29 cellular contexts compared by ENCODE assay signal in the genomic region with DNA sequence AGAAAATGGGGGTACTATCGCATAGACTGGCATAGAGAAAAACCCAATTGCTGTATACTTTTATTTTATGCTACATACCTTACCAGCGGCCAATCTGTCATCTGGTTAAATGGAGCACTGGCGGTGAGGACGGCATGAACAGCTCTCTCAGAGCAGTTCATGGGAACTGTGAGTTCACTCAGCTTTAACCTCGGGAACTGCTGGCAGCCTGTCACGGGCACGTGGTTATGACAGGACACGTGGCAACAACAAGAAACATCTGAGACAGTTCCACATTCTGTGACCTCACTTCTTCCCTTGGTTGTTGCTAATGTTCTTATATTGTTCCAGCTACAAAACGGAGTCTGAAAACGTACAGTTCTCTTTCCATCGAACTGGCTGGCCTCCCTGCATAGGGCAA.
"Had no signal": no experiment of that assay in that cellular context is flagged by ENCODE, and none has a peak within 500 bp of the region (broad histone marks: within the 10 kb centered on the region; RNA-seq: fewer than 3 reads in every experiment).

No MANE protein-coding gene starts in this region.

- DNase-seq: activated CD4-positive, alpha-beta memory T cell treated with anti-CD3 and anti-CD28 coated beads for 36 hours; activated CD4-positive, alpha-beta T cell treated with anti-CD3 and anti-CD28 coated beads, Interleukin-2, amount 10 ng/mL, durations not matched to agents 24 days and 14 days; activated CD4-positive, CD25-positive, alpha-beta regulatory T cell treated with anti-CD3 and anti-CD28 coated beads, Interleukin-2, amount 50 U/mL, for 72 hours; activated CD8-positive, alpha-beta memory T cell treated with anti-CD3 and anti-CD28 coated beads, Interleukin-2, amount 50 U/mL, for 4 hours; activated gamma-delta T cell; activated naive CD4-positive, alpha-beta T cell treated with anti-CD3 and anti-CD28 coated beads, Interleukin-2, amount 10 ng/mL, durations not matched to agents 7 days and 5 days; activated naive CD8-positive, alpha-beta T cell treated with anti-CD3 and anti-CD28 coated beads, Interleukin-2, amount 10 ng/mL, durations not matched to agents 7 days and 5 days; activated T-cell treated with anti-CD3 and anti-CD28 coated beads, Interleukin-2, amount 50 U/mL, for 1 hour; hypothalamus; immature natural killer cell; kidney; naive B cell; pancreas; retina; stimulated activated CD4-positive, alpha-beta T cell treated with anti-CD3 and anti-CD28 coated beads, Interleukin-15, amount 100 ng/mL, for 24 hours; stimulated activated CD4-positive, alpha-beta T cell treated with anti-CD3 and anti-CD28 coated beads, Interleukin-2, amount 100 ng/mL, for 24 hours; stimulated activated naive CD4-positive, alpha-beta T cell; T-helper 2 cell; tibial artery had no signal

- H3K4me1 ChIP-seq: ascending aorta, gastroesophageal sphincter, prostate gland, suprapubic skin, tibial artery had no signal

- H3K36me3 ChIP-seq: ascending aorta, cardiac muscle cell, gastroesophageal sphincter, pancreas, prostate gland, suprapubic skin, tibial artery had no signal

- H3K27me3 Mint-ChIP-seq: activated CD4-positive, alpha-beta T cell treated with anti-CD3 and anti-CD28 coated beads, Interleukin-2, amount 10 ng/mL, durations not matched to agents 24 days and 14 days; brain had no signal

- H3K36me3 Mint-ChIP-seq: activated CD4-positive, alpha-beta memory T cell treated with anti-CD3 and anti-CD28 coated beads for 36 hours; activated naive CD4-positive, alpha-beta T cell treated with anti-CD3 and anti-CD28 coated beads, Interleukin-2, amount 10 ng/mL, durations not matched to agents 7 days and 5 days; activated naive CD8-positive, alpha-beta T cell treated with anti-CD3 and anti-CD28 coated beads, Interleukin-2, amount 10 ng/mL, durations not matched to agents 7 days and 5 days; immature natural killer cell; mesothelial cell of epicardium; naive B cell had no signal

- H3K9me3 Mint-ChIP-seq: activated CD4-positive, alpha-beta memory T cell treated with anti-CD3 and anti-CD28 coated beads for 36 hours; activated CD4-positive, alpha-beta T cell treated with anti-CD3 and anti-CD28 coated beads, Interleukin-2, amount 10 ng/mL, durations not matched to agents 24 days and 14 days; activated naive CD4-positive, alpha-beta T cell treated with anti-CD3 and anti-CD28 coated beads, Interleukin-2, amount 10 ng/mL, durations not matched to agents 7 days and 5 days; activated naive CD8-positive, alpha-beta T cell treated with anti-CD3 and anti-CD28 coated beads, Interleukin-2, amount 10 ng/mL, durations not matched to agents 7 days and 5 days had no signal

- H3K4me3 ChIP-seq: ascending aorta, cardiac muscle cell, coronary artery, gastroesophageal sphincter, pancreas, prostate gland, smooth muscle cell, suprapubic skin, tibial artery had no signal

- H3K4me1 Mint-ChIP-seq: activated CD4-positive, alpha-beta T cell treated with anti-CD3 and anti-CD28 coated beads, Interleukin-2, amount 10 ng/mL, durations not matched to agents 24 days and 14 days; activated naive CD4-positive, alpha-beta T cell treated with anti-CD3 and anti-CD28 coated beads, Interleukin-2, amount 10 ng/mL, durations not matched to agents 7 days and 5 days; activated naive CD8-positive, alpha-beta T cell treated with anti-CD3 and anti-CD28 coated beads, Interleukin-2, amount 10 ng/mL, durations not matched to agents 7 days and 5 days; brain; immature natural killer cell; naive B cell had no signal

- H3K4me3 Mint-ChIP-seq: activated CD4-positive, alpha-beta memory T cell treated with anti-CD3 and anti-CD28 coated beads for 36 hours; activated CD4-positive, alpha-beta T cell treated with anti-CD3 and anti-CD28 coated beads, Interleukin-2, amount 10 ng/mL, durations not matched to agents 24 days and 14 days; activated naive CD4-positive, alpha-beta T cell treated with anti-CD3 and anti-CD28 coated beads, Interleukin-2, amount 10 ng/mL, durations not matched to agents 7 days and 5 days; activated naive CD8-positive, alpha-beta T cell treated with anti-CD3 and anti-CD28 coated beads, Interleukin-2, amount 10 ng/mL, durations not matched to agents 7 days and 5 days; brain; immature natural killer cell; mesothelial cell of epicardium; naive B cell had no signal

- H3K27me3 ChIP-seq: ascending aorta, cardiac muscle cell, gastroesophageal sphincter, pancreas, suprapubic skin, tibial artery had no signal

- ATAC-seq: gastroesophageal sphincter, pancreas had no signal

- H3K27ac ChIP-seq: ascending aorta, cardiac muscle cell, coronary artery, epithelial cell of prostate, gastroesophageal sphincter, pancreas, prostate gland, suprapubic skin, tibial artery had no signal

- H3K27ac Mint-ChIP-seq: activated CD4-positive, alpha-beta memory T cell treated with anti-CD3 and anti-CD28 coated beads for 36 hours; activated CD4-positive, alpha-beta T cell treated with anti-CD3 and anti-CD28 coated beads, Interleukin-2, amount 10 ng/mL, durations not matched to agents 24 days and 14 days; activated naive CD4-positive, alpha-beta T cell treated with anti-CD3 and anti-CD28 coated beads, Interleukin-2, amount 10 ng/mL, durations not matched to agents 7 days and 5 days; activated naive CD8-positive, alpha-beta T cell treated with anti-CD3 and anti-CD28 coated beads, Interleukin-2, amount 10 ng/mL, durations not matched to agents 7 days and 5 days; brain; immature natural killer cell; mesothelial cell of epicardium; naive B cell had no signal

- H3K9me3 ChIP-seq: ascending aorta, gastroesophageal sphincter, pancreas, prostate gland, suprapubic skin, tibial artery had no signal
